In genomic region chrX:119187298-119187697, GRCh38 we compare ENCODE assay signal across 22 cellular contexts. TPM values are rescaled to one million over a fixed set of nuclear protein-coding genes. Genes with fewer than 3 reads are reported as not detected.
"Had no signal": no experiment of that assay in that cellular context is flagged by ENCODE, and none has a peak within 500 bp of the region (broad histone marks: within the 10 kb centered on the region; RNA-seq: fewer than 3 reads in every experiment).

No MANE protein-coding gene starts in this region.

- H3K27ac Mint-ChIP-seq: activated B cell treated with CpG ODN at 0.5 μM for 24 hours; activated CD8-positive, alpha-beta T cell treated with anti-CD3 and anti-CD28 coated beads, Interleukin-2, amount 10 ng/mL, durations not matched to agents 7 days and 5 days; activated naive CD4-positive, alpha-beta T cell treated with anti-CD3 and anti-CD28 coated beads, Interleukin-2, amount 50 U/mL, for 24 hours had no signal

- H3K36me3 ChIP-seq: adrenal gland, heart left ventricle, pancreas, thoracic aorta had no signal

- DNase-seq: activated B cell treated with CpG ODN at 0.5 μM for 24 hours; activated CD4-positive, alpha-beta T cell treated with anti-CD3 and anti-CD28 coated beads for 48 hours; activated CD8-positive, alpha-beta memory T cell treated with anti-CD3 and anti-CD28 coated beads, Interleukin-2, amount 50 U/mL, for 4 hours; activated CD8-positive, alpha-beta T cell treated with anti-CD3 and anti-CD28 coated beads, Interleukin-2, amount 10 ng/mL, durations not matched to agents 7 days and 5 days; activated effector memory CD4-positive, alpha-beta T cell treated with anti-CD3 and anti-CD28 coated beads, Interleukin-2, amount 50 U/mL, for 16 hours; activated T-cell treated with anti-CD3 and anti-CD28 coated beads, Interleukin-2, amount 50 U/mL, for 48 hours; adrenal gland; foreskin melanocyte; heart left ventricle; midbrain; pancreas; stimulated activated CD4-positive, alpha-beta T cell treated with anti-CD3 and anti-CD28 coated beads, Interleukin-12 subunit alpha, Interleukin-12 subunit beta, amount 100 ng/mL, for 4 hours; stimulated activated CD4-positive, alpha-beta T cell treated with anti-CD3 and anti-CD28 coated beads, Interleukin-2, amount 100 ng/mL, for 24 hours had no signal

- H3K4me3 ChIP-seq: adrenal gland, heart left ventricle, pancreas, thoracic aorta had no signal

- H3K9me3 Mint-ChIP-seq: activated B cell treated with CpG ODN at 0.5 μM for 24 hours; activated naive CD4-positive, alpha-beta T cell treated with anti-CD3 and anti-CD28 coated beads, Interleukin-2, amount 50 U/mL, for 24 hours had no signal

- H3K9me3 ChIP-seq: adrenal gland, heart left ventricle, pancreas, thoracic aorta had no signal

- H3K4me1 Mint-ChIP-seq: activated B cell treated with CpG ODN at 0.5 μM for 24 hours; activated naive CD4-positive, alpha-beta T cell treated with anti-CD3 and anti-CD28 coated beads, Interleukin-2, amount 50 U/mL, for 24 hours; neural crest cell had no signal

- H3K27me3 ChIP-seq: adrenal gland, heart left ventricle, pancreas had no signal

- ATAC-seq: activated CD8-positive, alpha-beta T cell treated with anti-CD3 and anti-CD28 coated beads, Interleukin-2, amount 10 ng/mL, durations not matched to agents 7 days and 5 days; heart left ventricle; pancreas had no signal

- H3K36me3 Mint-ChIP-seq: activated naive CD4-positive, alpha-beta T cell treated with anti-CD3 and anti-CD28 coated beads, Interleukin-2, amount 50 U/mL, for 24 hours had no signal

- FAIRE-seq: pancreas, TTC549 had no signal

- H3K4me3 Mint-ChIP-seq: activated B cell treated with CpG ODN at 0.5 μM for 24 hours; activated CD8-positive, alpha-beta T cell treated with anti-CD3 and anti-CD28 coated beads, Interleukin-2, amount 10 ng/mL, durations not matched to agents 7 days and 5 days; activated naive CD4-positive, alpha-beta T cell treated with anti-CD3 and anti-CD28 coated beads, Interleukin-2, amount 50 U/mL, for 24 hours; neural crest cell had no signal

- H3K4me1 ChIP-seq: adrenal gland, pancreas had no signal

- H3K27me3 Mint-ChIP-seq: activated naive CD4-positive, alpha-beta T cell treated with anti-CD3 and anti-CD28 coated beads, Interleukin-2, amount 50 U/mL, for 24 hours had no signal

- H3K27ac ChIP-seq: adrenal gland, epithelial cell of prostate, heart left ventricle, pancreas, thoracic aorta had no signal

RNA-seq across cellular contexts. Expression of gene KIAA1210, which starts 59.7 kb away (rescaled TPM):
- total RNA-seq: activated B cell treated with CpG ODN at 0.5 μM for 24 hours; activated CD8-positive, alpha-beta T cell treated with anti-CD3 and anti-CD28 coated beads, Interleukin-2, amount 10 ng/mL, durations not matched to agents 7 days and 5 days; dermis microvascular lymphatic vessel endothelial cell; fibroblast of lung; lung microvascular endothelial cell; myocyte; neural crest cell; thoracic aorta had no signal
- polyA plus RNA-seq: fibroblast of lung, pancreas had no signal
